ENCODE assay signal across 21 cellular contexts in genomic region chr5:18798058-18798457, GRCh38.
"Had no signal": no experiment of that assay in that cellular context is flagged by ENCODE, and none has a peak within 500 bp of the region (broad histone marks: within the 10 kb centered on the region; RNA-seq: fewer than 3 reads in every experiment).

No MANE protein-coding gene starts in this region.

- H3K4me3 Mint-ChIP-seq: activated CD4-positive, alpha-beta T cell treated with anti-CD3 and anti-CD28 coated beads, Interleukin-2, amount 10 ng/mL, durations not matched to agents 7 days and 5 days; activated CD8-positive, alpha-beta T cell treated with anti-CD3 and anti-CD28 coated beads, Interleukin-2, amount 10 ng/mL, durations not matched to agents 7 days and 5 days; activated naive CD8-positive, alpha-beta T cell treated with anti-CD3 and anti-CD28 coated beads, Interleukin-2, amount 50 U/mL, for 24 hours; activated T-helper 1 cell treated with anti-CD3 and anti-CD28 coated beads, Interleukin-12 subunit alpha, Interleukin-12 subunit beta, Interleukin-2, Interleukin-4 antibody, amounts not matched to agents 30 ng/mL and 10 ng/mL and 1 ng/mL, durations not matched to agents 14 hours and 24 hours and 36 hours; brain; dendritic cell treated with granulocyte-macrophage colony-stimulating factor and Interleukin-4, amounts not matched to agents 40 ng/mL and 50 ng/mL, for 4 days; mesothelial cell of epicardium; naive thymus-derived CD8-positive, alpha-beta T cell had no signal

- H3K9me3 ChIP-seq: lower lobe of right lung, thoracic aorta, upper lobe of left lung had no signal

- H3K36me3 Mint-ChIP-seq: brain; mesothelial cell of epicardium; naive thymus-derived CD8-positive, alpha-beta T cell had no signal

- DNase-seq: activated CD4-positive, alpha-beta T cell treated with anti-CD3 and anti-CD28 coated beads, Interleukin-2, amount 10 ng/mL, durations not matched to agents 7 days and 5 days; activated CD8-positive, alpha-beta T cell treated with anti-CD3 and anti-CD28 coated beads, Interleukin-2, amount 10 ng/mL, durations not matched to agents 7 days and 5 days; activated gamma-delta T cell; activated naive CD4-positive, alpha-beta T cell treated with anti-CD3 and anti-CD28 coated beads, Interleukin-2, amount 50 U/mL, for 16 hours; activated naive CD8-positive, alpha-beta T cell treated with anti-CD3 and anti-CD28 coated beads, Interleukin-2, amount 50 U/mL, for 24 hours; aorta; effector CD8-positive, alpha-beta T cell; foreskin keratinocyte; left colon; lower lobe of right lung; naive thymus-derived CD8-positive, alpha-beta T cell; stimulated activated CD4-positive, alpha-beta T cell treated with anti-CD3 and anti-CD28 coated beads, Interleukin-4, amount 100 ng/mL, for 1 hour; stimulated activated naive CD4-positive, alpha-beta T cell treated with Interleukin-2 at 50 U/mL for 16 hours; upper lobe of left lung had no signal

- ATAC-seq: activated CD4-positive, CD25-positive, alpha-beta regulatory T cell treated with anti-CD3 and anti-CD28 coated beads, Interleukin-2, amount 50 U/mL, for 24 hours; activated CD8-positive, alpha-beta T cell treated with anti-CD3 and anti-CD28 coated beads, Interleukin-2, amount 10 ng/mL, durations not matched to agents 7 days and 5 days; activated naive CD8-positive, alpha-beta T cell treated with anti-CD3 and anti-CD28 coated beads, Interleukin-2, amount 50 U/mL, for 24 hours; foreskin keratinocyte; left colon; lower lobe of right lung; naive thymus-derived CD8-positive, alpha-beta T cell had no signal

- H3K9me3 Mint-ChIP-seq: activated CD4-positive, alpha-beta T cell treated with anti-CD3 and anti-CD28 coated beads, Interleukin-2, amount 10 ng/mL, durations not matched to agents 7 days and 5 days; activated naive CD8-positive, alpha-beta T cell treated with anti-CD3 and anti-CD28 coated beads, Interleukin-2, amount 50 U/mL, for 24 hours; activated T-helper 1 cell treated with anti-CD3 and anti-CD28 coated beads, Interleukin-12 subunit alpha, Interleukin-12 subunit beta, Interleukin-2, Interleukin-4 antibody, amounts not matched to agents 30 ng/mL and 10 ng/mL and 1 ng/mL, durations not matched to agents 14 hours and 24 hours and 36 hours had no signal

- H3K36me3 ChIP-seq: lower lobe of right lung, thoracic aorta, upper lobe of left lung had no signal

- H3K27me3 ChIP-seq: foreskin keratinocyte, upper lobe of left lung had no signal

- H3K27ac Mint-ChIP-seq: activated CD4-positive, alpha-beta T cell treated with anti-CD3 and anti-CD28 coated beads, Interleukin-2, amount 10 ng/mL, durations not matched to agents 7 days and 5 days; activated CD8-positive, alpha-beta T cell treated with anti-CD3 and anti-CD28 coated beads, Interleukin-2, amount 10 ng/mL, durations not matched to agents 7 days and 5 days; activated naive CD8-positive, alpha-beta T cell treated with anti-CD3 and anti-CD28 coated beads, Interleukin-2, amount 50 U/mL, for 24 hours; activated T-helper 1 cell treated with anti-CD3 and anti-CD28 coated beads, Interleukin-12 subunit alpha, Interleukin-12 subunit beta, Interleukin-2, Interleukin-4 antibody, amounts not matched to agents 30 ng/mL and 10 ng/mL and 1 ng/mL, durations not matched to agents 14 hours and 24 hours and 36 hours; brain; dendritic cell treated with granulocyte-macrophage colony-stimulating factor and Interleukin-4, amounts not matched to agents 40 ng/mL and 50 ng/mL, for 4 days; mesothelial cell of epicardium; naive thymus-derived CD8-positive, alpha-beta T cell; progenitor cell of endocrine pancreas had no signal

- H3K4me1 Mint-ChIP-seq: activated CD4-positive, alpha-beta T cell treated with anti-CD3 and anti-CD28 coated beads, Interleukin-2, amount 10 ng/mL, durations not matched to agents 7 days and 5 days; activated naive CD8-positive, alpha-beta T cell treated with anti-CD3 and anti-CD28 coated beads, Interleukin-2, amount 50 U/mL, for 24 hours; naive thymus-derived CD8-positive, alpha-beta T cell had no signal

- H3K27me3 Mint-ChIP-seq: activated CD4-positive, alpha-beta T cell treated with anti-CD3 and anti-CD28 coated beads, Interleukin-2, amount 10 ng/mL, durations not matched to agents 7 days and 5 days; activated naive CD8-positive, alpha-beta T cell treated with anti-CD3 and anti-CD28 coated beads, Interleukin-2, amount 50 U/mL, for 24 hours; brain; dendritic cell treated with granulocyte-macrophage colony-stimulating factor and Interleukin-4, amounts not matched to agents 40 ng/mL and 50 ng/mL, for 4 days had no signal

- H3K4me1 ChIP-seq: lower lobe of right lung, upper lobe of left lung had no signal

- H3K27ac ChIP-seq: foreskin keratinocyte, lower lobe of right lung, thoracic aorta, upper lobe of left lung had no signal

- H3K4me3 ChIP-seq: lower lobe of right lung, thoracic aorta, upper lobe of left lung had no signal
